In genomic region chr1:211440388-211440787, GRCh38 we compare ENCODE assay signal across 17 cellular contexts. TPM values are rescaled to one million over a fixed set of nuclear protein-coding genes. Genes with fewer than 3 reads are reported as not detected.
"Had no signal": no experiment of that assay in that cellular context is flagged by ENCODE, and none has a peak within 500 bp of the region (broad histone marks: within the 10 kb centered on the region; RNA-seq: fewer than 3 reads in every experiment).

No MANE protein-coding gene starts in this region.

RNA-seq across cellular contexts. Expression of gene RD3, which starts 51.6 kb away (rescaled TPM):
- total RNA-seq: activated naive CD4-positive, alpha-beta T cell treated with anti-CD3 and anti-CD28 coated beads for 36 hours; activated naive CD4-positive, alpha-beta T cell treated with anti-CD3 and anti-CD28 coated beads, Interleukin-2, amount 50 U/mL, for 72 hours; activated naive CD8-positive, alpha-beta T cell treated with anti-CD3 and anti-CD28 coated beads for 36 hours; activated naive CD8-positive, alpha-beta T cell treated with anti-CD3 and anti-CD28 coated beads, Interleukin-2, amount 10 ng/mL, durations not matched to agents 7 days and 5 days; activated T-cell treated with anti-CD3 and anti-CD28 coated beads, Interleukin-2, amount 50 U/mL, for 4 hours; activated T-cell treated with anti-CD3 and anti-CD28 coated beads, Interleukin-2, amount 50 U/mL, for 72 hours; activated T-helper 1 cell treated with anti-CD3 and anti-CD28 coated beads, Interleukin-12 subunit alpha, Interleukin-12 subunit beta, Interleukin-2, Interleukin-4 antibody, amounts not matched to agents 30 ng/mL and 10 ng/mL and 1 ng/mL, durations not matched to agents 14 hours and 24 hours and 36 hours; activated T-helper 17 cell treated with anti-CD3 and anti-CD28 coated beads, Interleukin-2, amount 50 U/mL, for 72 hours; activated T-helper 2 cell treated with anti-CD3 and anti-CD28 coated beads, Interferon-gamma antibody, Interleukin-2, Interleukin-4, amounts not matched to agents 10 μg/mL and 5 μg/mL and 100 μg/mL, durations not matched to agents 14 hours and 24 hours and 36 hours; aorta; ascending aorta; astrocyte; body of pancreas; bronchial epithelial cell; cardiac muscle cell; cardiac septum; chondrocyte had no signal
